Comparison of ENCODE assay signal across 20 cellular contexts in genomic region chr9:120538339-120538738, GRCh38. TPM values are rescaled to one million over a fixed set of nuclear protein-coding genes. Genes with fewer than 3 reads are reported as not detected.
DNase-seq lines count a peak whose midpoint lies in the region; ATAC-seq, FAIRE-seq and TF ChIP-seq lines count a peak whose summit lies in the region.
"Had no signal": no experiment of that assay in that cellular context is flagged by ENCODE, and none has a peak within 500 bp of the region (broad histone marks: within the 10 kb centered on the region; RNA-seq: fewer than 3 reads in every experiment).

No MANE protein-coding gene starts in this region.

- no peak for FAIRE-seq in A549 (lab: Jason Lieb, UNC)

- peaks cover 7% of the 10 kb centered on the region for H3K4me1 Mint-ChIP-seq in activated naive CD8-positive, alpha-beta T cell treated with anti-CD3 and anti-CD28 coated beads, Interleukin-2, amount 50 U/mL, for 24 hours
- no peaks in the 10 kb centered on the region for H3K4me1 Mint-ChIP-seq in activated naive CD4-positive, alpha-beta T cell treated with anti-CD3 and anti-CD28 coated beads for 36 hours (ENCODE audit: low read depth)
- H3K4me1 Mint-ChIP-seq: activated CD8-positive, alpha-beta memory T cell treated with anti-CD3 and anti-CD28 coated beads, Interleukin-2, amount 10 ng/mL, durations not matched to agents 7 days and 5 days had no signal

- no peaks in the 10 kb centered on the region for H3K9me3 ChIP-seq in A549
- H3K9me3 ChIP-seq: body of pancreas had no signal

- no peak overlapping the region for H3K4me3 Mint-ChIP-seq in activated naive CD8-positive, alpha-beta T cell treated with anti-CD3 and anti-CD28 coated beads, Interleukin-2, amount 50 U/mL, for 24 hours
- no peak overlapping the region for H3K4me3 Mint-ChIP-seq in activated naive CD4-positive, alpha-beta T cell treated with anti-CD3 and anti-CD28 coated beads for 36 hours
- H3K4me3 Mint-ChIP-seq: activated CD8-positive, alpha-beta memory T cell treated with anti-CD3 and anti-CD28 coated beads, Interleukin-2, amount 10 ng/mL, durations not matched to agents 7 days and 5 days; CD8-positive, alpha-beta T cell; natural killer cell treated with Interleukin-12 subunit alpha and Interleukin-12 subunit beta and Interleukin-15 and Interleukin-18, amount 100 ng/mL, for 72 hours had no signal

- in situ Hi-C loops in brain microvascular endothelial cell (cut with HindIII; ENCODE audit: low pct_ligation_motif_present, low sequenced_read_pairs), result no loop called here

- no peak for TF ChIP-seq CTCF in A549 (IDR thresholded peaks at IDR 0.05)
- TF ChIP-seq CTCF in brain microvascular endothelial cell (IDR thresholded peaks at IDR 0.05; ENCODE audit: low read depth, low read length, missing control alignments), result no peak

- H3K36me3 ChIP-seq in brain microvascular endothelial cell (replicated peaks), result peaks cover 2% of the 10 kb centered on the region

- no peaks in the 10 kb centered on the region for H3K9me3 Mint-ChIP-seq in activated naive CD8-positive, alpha-beta T cell treated with anti-CD3 and anti-CD28 coated beads, Interleukin-2, amount 50 U/mL, for 24 hours
- no peaks in the 10 kb centered on the region for H3K9me3 Mint-ChIP-seq in activated naive CD4-positive, alpha-beta T cell treated with anti-CD3 and anti-CD28 coated beads for 36 hours
- H3K9me3 Mint-ChIP-seq: CD8-positive, alpha-beta T cell; natural killer cell treated with Interleukin-12 subunit alpha and Interleukin-12 subunit beta and Interleukin-15 and Interleukin-18, amount 100 ng/mL, for 72 hours had no signal

- intact Hi-C loops in activated naive CD4-positive, alpha-beta T cell treated with anti-CD3 and anti-CD28 coated beads for 36 hours (cut with micrococcal nuclease), result no loop called here

- CTCF ChIA-PET in A549 (lab: Yijun Ruan, JAX), result interaction anchor here (1.5 to 2.7 kb wide), 2 partner anchors 11 to 20 kb away, joined by 4 to 8 read pairs; no protein-coding TSS in a partner anchor
- CTCF ChIA-PET in activated naive CD4-positive, alpha-beta T cell treated with anti-CD3 and anti-CD28 coated beads for 36 hours (lab: Charles Lee), result interaction anchor here (1.2 kb wide), 1 partner anchor 23 kb away, joined by 3 read pairs; no protein-coding TSS in a partner anchor

- peak overlapping the region; percentile 4; the same call in 1 of the 3 replicates for H3K4me2 ChIP-seq in A549

- H3K27ac ChIP-seq in A549 (no peak overlapping the region; a peak in 1 of 6 replicates), brain microvascular endothelial cell (no peak overlapping the region)
- H3K27ac ChIP-seq: body of pancreas, HL-60 had no signal

- DNase-seq in A549 (ENCODE audit: low read depth in 1 of 2, low spot score in 1 of 2), result peak in 1 of 2 experiments; percentile 11
- DNase-seq in HuH-7.5 (ENCODE audit: low spot score), result peak; percentile 62
- peak; percentile 25 for DNase-seq in brain microvascular endothelial cell
- peak; percentile 4 for DNase-seq in kidney tubule cell (ENCODE audit: low spot score)
- no peak for DNase-seq in activated naive CD8-positive, alpha-beta T cell treated with anti-CD3 and anti-CD28 coated beads, Interleukin-2, amount 50 U/mL, for 24 hours
- DNase-seq in activated T-cell treated with anti-CD3 and anti-CD28 coated beads, Interleukin-2, amount 50 U/mL, for 1 hour, result no peak
- DNase-seq in activated naive CD4-positive, alpha-beta T cell treated with anti-CD3 and anti-CD28 coated beads for 36 hours, result no peak
- DNase-seq: activated CD8-positive, alpha-beta memory T cell treated with anti-CD3 and anti-CD28 coated beads, Interleukin-2, amount 10 ng/mL, durations not matched to agents 7 days and 5 days; activated naive CD4-positive, alpha-beta T cell treated with Interleukin-2 at 50 U/mL for 16 hours; body of pancreas; CD8-positive, alpha-beta T cell; effector CD8-positive, alpha-beta T cell; Karpas-422; NCI-H1436 treated with DMSO at 0.1 percent for 48 hours; stimulated activated CD4-positive, alpha-beta T cell treated with anti-CD3 and anti-CD28 coated beads, Interleukin-15, amount 100 ng/mL, for 24 hours; T-helper 2 cell had no signal

- no peak overlapping the region for H3K27ac Mint-ChIP-seq in activated naive CD8-positive, alpha-beta T cell treated with anti-CD3 and anti-CD28 coated beads, Interleukin-2, amount 50 U/mL, for 24 hours
- H3K27ac Mint-ChIP-seq in activated naive CD4-positive, alpha-beta T cell treated with anti-CD3 and anti-CD28 coated beads for 36 hours, result no peak overlapping the region
- H3K27ac Mint-ChIP-seq: activated CD8-positive, alpha-beta memory T cell treated with anti-CD3 and anti-CD28 coated beads, Interleukin-2, amount 10 ng/mL, durations not matched to agents 7 days and 5 days; natural killer cell treated with Interleukin-12 subunit alpha and Interleukin-12 subunit beta and Interleukin-15 and Interleukin-18, amount 100 ng/mL, for 72 hours had no signal

- no peak for TF ChIP-seq EP300 in A549 (IDR thresholded peaks at IDR 0.05)

- H3K4me3 ChIP-seq in A549, result no peak overlapping the region
- no peak overlapping the region for H3K4me3 ChIP-seq in brain microvascular endothelial cell (ENCODE audit: low read depth, low read length)
- H3K4me3 ChIP-seq: body of pancreas, lung had no signal

- 43% methylated on average over 3 of the region's 3 CpGs for WGBS in A549 (ENCODE audit: missing lambda C conversion rate)

- H3K36me3 Mint-ChIP-seq in activated naive CD8-positive, alpha-beta T cell treated with anti-CD3 and anti-CD28 coated beads, Interleukin-2, amount 50 U/mL, for 24 hours (ENCODE audit: low read depth), result peaks cover 49% of the 10 kb centered on the region
- H3K36me3 Mint-ChIP-seq in activated naive CD4-positive, alpha-beta T cell treated with anti-CD3 and anti-CD28 coated beads for 36 hours (ENCODE audit: low read depth), result peaks cover 56% of the 10 kb centered on the region

- H3K27me3 ChIP-seq in brain microvascular endothelial cell (replicated peaks), result no peaks in the 10 kb centered on the region
- H3K27me3 ChIP-seq: body of pancreas had no signal

- no peaks in the 10 kb centered on the region for H3K27me3 Mint-ChIP-seq in activated naive CD8-positive, alpha-beta T cell treated with anti-CD3 and anti-CD28 coated beads, Interleukin-2, amount 50 U/mL, for 24 hours
- no peaks in the 10 kb centered on the region for H3K27me3 Mint-ChIP-seq in activated naive CD4-positive, alpha-beta T cell treated with anti-CD3 and anti-CD28 coated beads for 36 hours (ENCODE audit: low read depth)
- H3K27me3 Mint-ChIP-seq: activated CD8-positive, alpha-beta memory T cell treated with anti-CD3 and anti-CD28 coated beads, Interleukin-2, amount 10 ng/mL, durations not matched to agents 7 days and 5 days; natural killer cell treated with Interleukin-12 subunit alpha and Interleukin-12 subunit beta and Interleukin-15 and Interleukin-18, amount 100 ng/mL, for 72 hours had no signal

- H3K4me1 ChIP-seq in A549, result peaks cover 19% of the 10 kb centered on the region
- H3K4me1 ChIP-seq: body of pancreas had no signal

- TF ChIP-seq POLR2A in A549 (IDR thresholded peaks at IDR 0.05; ENCODE audit: low read length), result no peak

- POLR2A ChIA-PET in A549 (lab: Yijun Ruan, JAX), result no interaction called here

- no peak; a peak in 1 of 6 replicates for ATAC-seq in A549
- ATAC-seq in activated naive CD8-positive, alpha-beta T cell treated with anti-CD3 and anti-CD28 coated beads, Interleukin-2, amount 50 U/mL, for 24 hours, result no peak
- ATAC-seq in HG02623 (IDR thresholded peaks at IDR 0.05; ENCODE audit: unreplicated experiment), result no peak
- ATAC-seq: activated CD8-positive, alpha-beta memory T cell treated with anti-CD3 and anti-CD28 coated beads, Interleukin-2, amount 10 ng/mL, durations not matched to agents 7 days and 5 days; body of pancreas; CD8-positive, alpha-beta T cell; natural killer cell treated with Interleukin-12 subunit alpha and Interleukin-12 subunit beta and Interleukin-15 and Interleukin-18, amount 100 ng/mL, for 72 hours had no signal

- TF ChIP-seq RAD21 in A549 (conservative IDR thresholded peaks at IDR 0.05 in 1 of 2, IDR thresholded peaks at IDR 0.05 in 1 of 2), result no peak

TF ChIP-seq in A549, 52 proteins besides CTCF, POLR2A, EP300 and RAD21 (continues in another document):
- TF ChIP-seq MAX (IDR thresholded peaks at IDR 0.05) (no peak; the same call in 1 of the 2 replicates), PBX3 (IDR thresholded peaks at IDR 0.05) (no peak), RCOR1 (IDR thresholded peaks at IDR 0.05; ENCODE audit: low read depth, low read length) (no peak)
- TF ChIP-seq, protein P1, sequence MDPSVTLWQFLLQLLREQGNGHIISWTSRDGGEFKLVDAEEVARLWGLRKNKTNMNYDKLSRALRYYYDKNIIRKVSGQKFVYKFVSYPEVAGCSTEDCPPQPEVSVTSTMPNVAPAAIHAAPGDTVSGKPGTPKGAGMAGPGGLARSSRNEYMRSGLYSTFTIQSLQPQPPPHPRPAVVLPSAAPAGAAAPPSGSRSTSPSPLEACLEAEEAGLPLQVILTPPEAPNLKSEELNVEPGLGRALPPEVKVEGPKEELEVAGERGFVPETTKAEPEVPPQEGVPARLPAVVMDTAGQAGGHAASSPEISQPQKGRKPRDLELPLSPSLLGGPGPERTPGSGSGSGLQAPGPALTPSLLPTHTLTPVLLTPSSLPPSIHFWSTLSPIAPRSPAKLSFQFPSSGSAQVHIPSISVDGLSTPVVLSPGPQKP (IDR thresholded peaks at IDR 0.05; ENCODE audit: low read depth, low read length), result no peak
- TF ChIP-seq, protein P2, sequence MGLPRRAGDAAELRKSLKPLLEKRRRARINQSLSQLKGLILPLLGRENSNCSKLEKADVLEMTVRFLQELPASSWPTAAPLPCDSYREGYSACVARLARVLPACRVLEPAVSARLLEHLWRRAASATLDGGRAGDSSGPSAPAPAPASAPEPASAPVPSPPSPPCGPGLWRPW (IDR thresholded peaks at IDR 0.05), result no peak

RNA-seq across cellular contexts. Expression of gene CDK5RAP2, which starts 41.6 kb away (rescaled TPM):
- polyA plus RNA-seq in A549 (2011; rRNA removed) (37.1 and 44.6 TPM in 2 replicates), A549 (2017; fragmentation: RNase III; extraction: RNeasy Plus Mini Kit Qiagen cat#74134 plus additional on column Dnase treatment) (28.7 to 31.9 TPM (median 29.1 TPM) in 3 replicates)
- polyA plus RNA-seq in A549 (2012; cell fraction: cytosol; rRNA removed), result 31.3 and 34.2 TPM in 2 replicates
- 78.3 and 93.3 TPM in 2 replicates for polyA plus RNA-seq in A549 (2012; cell fraction: nucleus; rRNA removed)
- polyA minus RNA-seq in A549 (2011; rRNA and poly(A)+ RNA removed), result 62.0 and 63.0 TPM in 2 replicates
- 10 to 100 TPM; 92.7 to 99.7 TPM for total RNA-seq in activated naive CD4-positive, alpha-beta T cell treated with anti-CD3 and anti-CD28 coated beads for 36 hours

Comparison
In these comparisons a context has a peak if more than half of its experiments do, and no peak if none do; other contexts are left out.
1. DNase-seq: peak in HuH-7.5 (single experiment), brain microvascular endothelial cell (single experiment) and kidney tubule cell (single experiment); none in activated naive CD8-positive, alpha-beta T cell treated with anti-CD3 and anti-CD28 coated beads, Interleukin-2, amount 50 U/mL, for 24 hours (single experiment), activated T-cell treated with anti-CD3 and anti-CD28 coated beads, Interleukin-2, amount 50 U/mL, for 1 hour (single experiment) and activated naive CD4-positive, alpha-beta T cell treated with anti-CD3 and anti-CD28 coated beads for 36 hours (single experiment).